23 cellular contexts compared by ENCODE assay signal in genomic region chr3:118909751-118910150, GRCh38.
DNase-seq lines count a peak whose midpoint lies in the region; ATAC-seq, FAIRE-seq and TF ChIP-seq lines count a peak whose summit lies in the region.
"Had no signal": no experiment of that assay in that cellular context is flagged by ENCODE, and none has a peak within 500 bp of the region (broad histone marks: within the 10 kb centered on the region; RNA-seq: fewer than 3 reads in every experiment).

No MANE protein-coding gene starts in this region.

- H3K27me3 Mint-ChIP-seq in astrocyte (ENCODE audit: low read depth, unreplicated experiment) (no peaks in the 10 kb centered on the region), osteocyte (ENCODE audit: unreplicated experiment) (peaks cover 10% of the 10 kb centered on the region)
- H3K27me3 Mint-ChIP-seq: CD4-positive, alpha-beta T cell had no signal

- no peak for FAIRE-seq in astrocyte (lab: Jason Lieb, UNC)
- FAIRE-seq: GM12891 had no signal

- no peak overlapping the region for H3K4me2 ChIP-seq in astrocyte (ENCODE audit: low read length)
- H3K4me2 ChIP-seq: BLaER1, GM23338, KMS-11 had no signal

- H3K27ac ChIP-seq in astrocyte (ENCODE audit: low read depth, low read length), result no peak overlapping the region
- H3K27ac ChIP-seq: BLaER1, KMS-11 had no signal

- no peaks in the 10 kb centered on the region for H3K36me3 ChIP-seq in astrocyte (ENCODE audit: insufficient read depth, low read length)
- H3K36me3 ChIP-seq: BLaER1, HAP-1 had no signal

- H3K27me3 ChIP-seq in astrocyte (ENCODE audit: insufficient read depth, low read length), result no peaks in the 10 kb centered on the region
- H3K27me3 ChIP-seq: BLaER1 had no signal

- TF ChIP-seq CTCF in astrocyte (IDR thresholded peaks at IDR 0.05; ENCODE audit: insufficient read depth, low read depth, low read length), result no peak
- no peak for TF ChIP-seq CTCF in fibroblast of mammary gland (conservative IDR thresholded peaks at IDR 0.05; ENCODE audit: control insufficient read depth, insufficient read depth, low read depth, low read length)
- no peak for TF ChIP-seq CTCF in osteocyte (IDR thresholded peaks at IDR 0.05)

- H2AFZ ChIP-seq in astrocyte (ENCODE audit: low read depth, low read length), result no peak overlapping the region
- H2AFZ ChIP-seq: GM23338 had no signal

- H3K4me3 Mint-ChIP-seq in astrocyte (ENCODE audit: unreplicated experiment) (no peak overlapping the region), osteocyte (ENCODE audit: unreplicated experiment) (no peak overlapping the region)
- H3K4me3 Mint-ChIP-seq: CD4-positive, alpha-beta T cell; GM23338 had no signal

- H4K20me1 ChIP-seq in astrocyte (ENCODE audit: insufficient read depth, low read length), result no peaks in the 10 kb centered on the region
- H4K20me1 ChIP-seq: BLaER1 had no signal

- H3K4me3 ChIP-seq in astrocyte (ENCODE audit: insufficient read depth, low read depth, low read length) (no peak overlapping the region), fibroblast of mammary gland (ENCODE audit: control insufficient read depth, low read depth, low read length) (no peak overlapping the region)
- H3K4me3 ChIP-seq: BLaER1, GM23338, HAP-1 had no signal

- H3K9me3 Mint-ChIP-seq in astrocyte (ENCODE audit: unreplicated experiment), result no peaks in the 10 kb centered on the region
- no peaks in the 10 kb centered on the region for H3K9me3 Mint-ChIP-seq in osteocyte (ENCODE audit: unreplicated experiment)
- H3K9me3 Mint-ChIP-seq: CD4-positive, alpha-beta T cell had no signal

- DNase-seq in ELR (ENCODE audit: low read depth) (peak; percentile 8), astrocyte (ENCODE audit: low read depth) (peak; percentile 2), fibroblast of mammary gland (ENCODE audit: low read depth) (peak; percentile 3), renal cortical epithelial cell (ENCODE audit: low read depth) (peak; percentile 24), posterior cingulate gyrus (no peak), osteocyte (ENCODE audit: extremely low spot score, unreplicated experiment) (no peak)
- DNase-seq: ACHN; CD4-positive, alpha-beta T cell; COR-L47; DMS 273 treated with DMSO at 0.1 percent for 48 hours; DMS79 treated with DMSO at 0.1 percent for 48 hours; NCI-H1105; NCI-H146; NCI-H2081 treated with DMSO at 0.1 percent for 48 hours; NCI-H2171 treated with DMSO at 0.1 percent for 48 hours; NCI-H524 treated with DMSO at 0.1 percent for 48 hours; Right ventricle myocardium superior had no signal

- H3K36me3 Mint-ChIP-seq in astrocyte (ENCODE audit: low read depth, unreplicated experiment) (no peaks in the 10 kb centered on the region), osteocyte (ENCODE audit: unreplicated experiment) (no peaks in the 10 kb centered on the region)

- H3K9ac ChIP-seq in astrocyte (ENCODE audit: low read length), result no peak overlapping the region
- H3K9ac ChIP-seq: BLaER1, KMS-11 had no signal

- H3K9me3 ChIP-seq in astrocyte (ENCODE audit: insufficient read depth, low read depth, low read length), result no peaks in the 10 kb centered on the region
- H3K9me3 ChIP-seq: BLaER1, HAP-1 had no signal

- H3K4me1 Mint-ChIP-seq in astrocyte (ENCODE audit: low read depth, unreplicated experiment) (peaks cover 4% of the 10 kb centered on the region), osteocyte (ENCODE audit: unreplicated experiment) (no peaks in the 10 kb centered on the region)

- intact Hi-C loops in posterior cingulate gyrus (cut with DNase I), result no loop called here

- no peak for ATAC-seq in HG02623 (IDR thresholded peaks at IDR 0.05; ENCODE audit: unreplicated experiment)
- ATAC-seq: GM23338 had no signal

- H3K4me1 ChIP-seq in astrocyte (ENCODE audit: insufficient read depth, low read length), result no peaks in the 10 kb centered on the region
- H3K4me1 ChIP-seq: BLaER1, HAP-1 had no signal

- H3K27ac Mint-ChIP-seq in astrocyte (ENCODE audit: unreplicated experiment) (no peak overlapping the region), osteocyte (ENCODE audit: unreplicated experiment) (no peak overlapping the region)
- H3K27ac Mint-ChIP-seq: CD4-positive, alpha-beta T cell; GM23338 had no signal

- no peaks in the 10 kb centered on the region for H3K79me2 ChIP-seq in astrocyte (ENCODE audit: insufficient read depth, low read length)

Comparison
In these comparisons a context has a peak if more than half of its experiments do, and no peak if none do; other contexts are left out.
1. DNase-seq: peak in ELR (single experiment), astrocyte (single experiment), fibroblast of mammary gland (single experiment) and renal cortical epithelial cell (single experiment); none in posterior cingulate gyrus (0 of 10) and osteocyte (single experiment).